9 cellular contexts compared by ENCODE assay signal in the genomic region with DNA sequence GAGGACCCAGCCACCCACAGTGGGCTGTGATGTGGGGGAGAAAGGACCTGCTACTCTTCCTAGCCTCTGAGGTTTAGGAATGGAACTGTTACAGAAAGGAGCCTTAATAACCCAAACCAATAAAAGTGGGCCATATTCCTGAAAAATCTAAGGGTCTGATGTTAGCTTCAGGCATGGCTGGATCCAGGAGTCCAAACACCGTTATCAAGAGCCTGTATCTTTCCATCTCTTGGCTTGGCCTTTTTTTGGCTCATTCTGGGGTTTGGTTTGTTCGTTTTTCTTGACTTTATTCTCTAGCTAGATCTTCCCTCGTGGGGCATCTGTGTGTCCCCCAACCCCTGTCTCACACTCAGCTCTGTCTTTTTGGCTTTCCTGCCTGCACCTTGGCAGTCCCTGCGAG. TPM values are rescaled to one million over a fixed set of nuclear protein-coding genes. Genes with fewer than 3 reads are reported as not detected.
"Had no signal": no experiment of that assay in that cellular context is flagged by ENCODE, and none has a peak within 500 bp of the region (broad histone marks: within the 10 kb centered on the region; RNA-seq: fewer than 3 reads in every experiment).

No MANE protein-coding gene starts in this region.

- H3K27ac ChIP-seq: GM23248, HL-60, KMS-11 had no signal

- H3K36me3 ChIP-seq: HAP-1 had no signal

- H3K4me2 ChIP-seq: KMS-11 had no signal

- H2AFZ ChIP-seq: GM23248 had no signal

- H3K4me1 ChIP-seq: HAP-1 had no signal

- DNase-seq: GM23248, GOT3, H7, HFFc6, KBM-7 had no signal

- H3K4me3 ChIP-seq: GM23248, HAP-1 had no signal

RNA-seq across cellular contexts. Expression of gene CDH4, which starts 38.7 kb away (rescaled TPM):
- polyA plus RNA-seq: IgD-negative memory B cell had no signal
